In the genomic region with DNA sequence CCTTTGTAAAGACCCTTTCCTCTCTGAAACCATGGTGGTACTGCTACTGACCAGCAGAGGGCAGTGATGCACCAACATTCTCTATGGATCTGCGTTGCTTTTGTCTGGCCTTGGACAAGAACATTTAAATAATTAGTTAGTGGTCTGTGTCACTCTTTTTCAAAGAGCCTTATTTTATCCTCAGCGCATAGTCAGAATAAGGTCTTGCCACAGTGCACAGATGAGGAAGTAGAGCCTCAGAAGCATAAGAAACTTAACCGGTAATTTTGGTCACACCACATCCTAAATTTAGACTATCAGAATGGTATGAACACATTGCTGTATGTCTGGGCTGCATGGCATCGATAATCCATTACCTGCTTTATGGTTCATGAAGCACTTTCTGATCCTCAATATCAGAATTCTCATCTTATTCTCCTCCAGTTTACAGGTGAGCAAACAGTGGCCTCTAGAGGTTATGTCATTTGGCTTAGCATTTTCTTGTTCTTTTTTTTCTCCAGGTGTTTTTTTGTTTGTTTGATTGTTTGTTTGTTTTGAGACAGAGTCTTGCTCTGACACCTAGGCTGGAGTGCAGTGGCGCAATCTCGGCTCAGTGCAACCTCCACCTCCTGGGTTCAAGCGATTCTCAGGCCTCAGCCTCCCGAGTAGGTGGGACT, we compare ENCODE assay signal across 8 cellular contexts. TPM values are rescaled to one million over a fixed set of nuclear protein-coding genes. Genes with fewer than 3 reads are reported as not detected.
DNase-seq lines count a peak whose midpoint lies in the region; ATAC-seq and TF ChIP-seq lines count a peak whose summit lies in the region.

No MANE protein-coding gene starts in this region.

- H3K4me1 Mint-ChIP-seq in nephron progenitor cell, result peaks cover 8% of the 10 kb centered on the region

- CTCF ChIA-PET in PC-3 (lab: Charles Lee), result interaction anchor here (1.4 kb wide), 1 partner anchor 331 kb away, joined by 6 read pairs; no protein-coding TSS in a partner anchor

- no peak overlapping the region for H3K4me3 Mint-ChIP-seq in nephron progenitor cell

- no peak overlapping the region for H3K27ac ChIP-seq in PC-3 (ENCODE audit: low read length)
- H3K27ac ChIP-seq in esophagus squamous epithelium, result peak overlapping the region in 3 of 4 donors; percentile 44 to 77 (median 75)
- H3K27ac ChIP-seq in substantia nigra (ENCODE audit: low read depth, low read length, poor library complexity, severe bottlenecking), result peak overlapping the region; percentile 69

- TF ChIP-seq CTCF in PC-3 (conservative IDR thresholded peaks at IDR 0.05; ENCODE audit: low read depth, low read length) (peak; percentile 99), esophagus squamous epithelium (IDR thresholded peaks at IDR 0.05) (peak; percentile 90 to 95 (median 92)), nephron progenitor cell (IDR thresholded peaks at IDR 0.05) (peak; percentile 90)

- no peak overlapping the region for H3K4me3 ChIP-seq in PC-3 (ENCODE audit: low read length)
- no peak overlapping the region for H3K4me3 ChIP-seq in esophagus squamous epithelium

- no peaks in the 10 kb centered on the region for H3K27me3 ChIP-seq in PC-3 (ENCODE audit: low read length)
- no peaks in the 10 kb centered on the region for H3K27me3 ChIP-seq in esophagus squamous epithelium

- peak; percentile 25 for DNase-seq in DMS79 (lab: John Stamatoyannopoulos, UW)
- DNase-seq in HUDEP-2 (lab: John Stamatoyannopoulos, UW; ENCODE audit: unreplicated experiment in 76 of 76), result peak in 40 of 76 experiments; percentile 1 to 55 (median 21)
- DNase-seq in PC-3, result peak; percentile 85
- DNase-seq in activated T-cell treated with anti-CD3 and anti-CD28 coated beads, Interleukin-2, amount 50 U/mL, for 1 hour, result peak; percentile 60
- DNase-seq in esophagus squamous epithelium (lab: John Stamatoyannopoulos, UW), result no peak
- peak; percentile 74 for DNase-seq in nephron progenitor cell
- DNase-seq in substantia nigra (lab: John Stamatoyannopoulos, UW), result peak in 43 of 49 donors; percentile 3 to 81 (median 55)

- intact Hi-C loops in PC-3 (cut with micrococcal nuclease), result loop anchor here (1.0 to 5.0 kb wide), 5 partner anchors 124 to 331 kb away; no protein-coding TSS in a partner anchor
- intact Hi-C loops in esophagus squamous epithelium (cut with DNase I), result loop anchor here (5.0 kb wide), 1 partner anchor 332 kb away; no protein-coding TSS in a partner anchor

- H3K4me2 ChIP-seq in PC-3 (ENCODE audit: low read length), result peak overlapping the region; percentile 40; the same call in 1 of the 2 replicates

- TF ChIP-seq POLR2A in esophagus squamous epithelium (IDR thresholded peaks at IDR 0.05), result no peak

- POLR2A ChIA-PET in PC-3 (lab: Charles Lee; ENCODE audit: unreplicated experiment), result interaction anchor here (0.5 to 0.8 kb wide), 3 partner anchors 184 to 331 kb away, joined by 3 to 34 read pairs (median 3); no protein-coding TSS in a partner anchor

- no peak overlapping the region for H3K9ac ChIP-seq in PC-3 (ENCODE audit: low read length)

- no peaks in the 10 kb centered on the region for H3K79me2 ChIP-seq in PC-3 (ENCODE audit: low read length)

- peak overlapping the region; percentile 14 for H2AFZ ChIP-seq in PC-3 (ENCODE audit: low read length)

- H3K4me1 ChIP-seq in PC-3 (ENCODE audit: insufficient read depth, low read length) (peaks cover 4% of the 10 kb centered on the region; the same call in 1 of the 2 replicates), esophagus squamous epithelium (peaks cover 0 to 23% (median 15%) of the 10 kb centered on the region in 3 donors)

- no peaks in the 10 kb centered on the region for H3F3A ChIP-seq in PC-3 (ENCODE audit: low read length, unreplicated experiment)

- H3K36me3 ChIP-seq in PC-3 (ENCODE audit: low read depth, low read length), result no peaks in the 10 kb centered on the region
- no peaks in the 10 kb centered on the region for H3K36me3 ChIP-seq in esophagus squamous epithelium

- H3K9me3 Mint-ChIP-seq in nephron progenitor cell, result no peaks in the 10 kb centered on the region

- BruUV-seq in PC-3 (replicated peaks; lab: Mats Ljungman, UMichigan), result no TSS peak

- no peak overlapping the region for H3K27ac Mint-ChIP-seq in nephron progenitor cell

- H3K27me3 Mint-ChIP-seq in nephron progenitor cell (ENCODE audit: low read depth, poor library complexity), result peaks cover 11% of the 10 kb centered on the region

- no peaks in the 10 kb centered on the region for H4K20me1 ChIP-seq in PC-3 (ENCODE audit: low read length)

- ATAC-seq in GM21515 (IDR thresholded peaks at IDR 0.05; ENCODE audit: unreplicated experiment), result peak; percentile 79
- peak; percentile 71 for ATAC-seq in PC-3

- WGBS in esophagus squamous epithelium, 2 donors, result 44 to 46% methylated on average over 8 of the region's 8 CpGs

- H3K36me3 Mint-ChIP-seq in nephron progenitor cell (ENCODE audit: low read depth), result no peaks in the 10 kb centered on the region

- no peaks in the 10 kb centered on the region for H3K9me2 ChIP-seq in PC-3 (replicated peaks; ENCODE audit: low read length)

- H3K9me3 ChIP-seq in PC-3 (ENCODE audit: low read length), result no peaks in the 10 kb centered on the region
- H3K9me3 ChIP-seq in esophagus squamous epithelium, result no peaks in the 10 kb centered on the region

RNA-seq across cellular contexts. Expression of a gene that starts 23.7 kb away (rescaled TPM):
- total RNA-seq in PC-3 (2014; rRNA removed) (7.2 and 10.1 TPM in 2 replicates), esophagus squamous epithelium (10 to 100 TPM in 1 of 4 donors, 1 to 10 TPM in 3; 3.6 to 12.6 (median 7.2) TPM)

RNA-seq across cellular contexts. Expression of a gene that starts 52.1 kb away (rescaled TPM):
- total RNA-seq in PC-3 (2014; rRNA removed) (5.5 and 6.7 TPM in 2 replicates), esophagus squamous epithelium (10 to 100 TPM in 1 of 4 donors, 1 to 10 TPM in 3; 3.2 to 10.8 (median 5.9) TPM)
